Comparison of ENCODE assay signal across 19 cellular contexts in the genomic region with DNA sequence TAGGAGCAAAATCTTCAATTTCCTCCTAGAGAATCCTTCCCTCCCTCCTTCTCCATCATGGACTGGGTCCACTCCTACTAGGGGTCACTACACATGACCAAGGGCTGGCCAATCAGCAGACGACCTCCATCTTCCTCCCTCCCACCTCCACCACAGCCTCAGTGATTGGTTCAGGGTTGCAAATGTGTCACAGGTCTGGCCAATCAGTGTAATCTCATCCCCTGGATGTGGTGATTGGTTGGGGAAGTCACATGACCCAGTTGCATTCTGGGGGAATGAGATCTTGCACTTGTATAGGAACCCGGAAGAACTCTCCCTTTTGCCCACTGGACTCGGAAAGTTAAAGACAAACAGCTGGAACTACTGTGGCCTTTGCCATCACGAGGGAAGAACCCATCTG.
A peak's percentile ranks its signal among the peaks of the same experiment; 100 is the strongest.
DNase-seq lines count a peak whose midpoint lies in the region; ATAC-seq and TF ChIP-seq lines count a peak whose summit lies in the region.
"Had no signal": no experiment of that assay in that cellular context is flagged by ENCODE, and none has a peak within 500 bp of the region (broad histone marks: within the 10 kb centered on the region; RNA-seq: fewer than 3 reads in every experiment).

No MANE protein-coding gene starts in this region.

- H3K9me2 ChIP-seq in PC-9 (ENCODE audit: insufficient read depth) = no peaks in the 10 kb centered on the region
- H3K9me2 ChIP-seq: SK-N-SH had no signal

- H3K4ac ChIP-seq in mesendoderm (ENCODE audit: low read depth, low read length) = no peak overlapping the region

- in situ Hi-C loops in SK-MEL-5 (cut with HindIII; ENCODE audit: low pct_unique_long_range_greater_than_20kb, low sequenced_read_pairs) = no loop called here

- CTCF ChIA-PET in PC-9 (lab: Charles Lee) = no interaction called here

- H2AK5ac ChIP-seq in mesendoderm (ENCODE audit: low read length) = no peak overlapping the region

- H3K23ac ChIP-seq in mesendoderm (ENCODE audit: low read length) = no peak overlapping the region

- H3K79me1 ChIP-seq in mesendoderm (ENCODE audit: low read length) = no peaks in the 10 kb centered on the region

- no peak overlapping the region for H3K27ac ChIP-seq in mesendoderm (ENCODE audit: low read depth, low read length)
- no peak overlapping the region for H3K27ac ChIP-seq in PC-9

- no TSS peak for BruUV-seq in PC-9 (replicated peaks; lab: Mats Ljungman, UMichigan)

- H3K27me3 ChIP-seq in mesendoderm (ENCODE audit: insufficient read depth, low read length, poor library complexity) (no peaks in the 10 kb centered on the region), PC-9 (ENCODE audit: insufficient read depth, low read depth) (peaks cover 31% of the 10 kb centered on the region; the same call in 1 of the 2 replicates)

- ATAC-seq in GM21723 (IDR thresholded peaks at IDR 0.05; ENCODE audit: unreplicated experiment) = no peak
- ATAC-seq: PC-3 had no signal

- no peak overlapping the region for H3K56ac ChIP-seq in mesendoderm (ENCODE audit: low read length)

- no peak for TF ChIP-seq RAD21 in Ishikawa (IDR thresholded peaks at IDR 0.05; ENCODE audit: low read depth)

- TF ChIP-seq CTCF in PC-9 (conservative IDR thresholded peaks at IDR 0.05) = no peak

- H2AFZ ChIP-seq in PC-9 = no peak overlapping the region

- H2BK15ac ChIP-seq in mesendoderm (replicated peaks; ENCODE audit: low read depth) = no peak overlapping the region

- H3K18ac ChIP-seq in mesendoderm (ENCODE audit: low read length) = no peak overlapping the region

- no peak overlapping the region for H3K9ac ChIP-seq in mesendoderm (ENCODE audit: low read length)
- H3K9ac ChIP-seq: SK-N-SH had no signal

- H3K4me2 ChIP-seq in mesendoderm (ENCODE audit: low read length) (no peak overlapping the region), PC-9 (no peak overlapping the region)
- H3K4me2 ChIP-seq: SK-N-SH had no signal

- intact Hi-C loops in PC-9 (cut with micrococcal nuclease; ENCODE audit: unreplicated experiment) = no loop called here

- no peaks in the 10 kb centered on the region for H3F3A ChIP-seq in PC-9 (ENCODE audit: insufficient read depth, low read depth)

- no peak overlapping the region for H3K4me3 ChIP-seq in mesendoderm (ENCODE audit: low read length)
- no peak overlapping the region for H3K4me3 ChIP-seq in PC-9

- H4K8ac ChIP-seq in mesendoderm (ENCODE audit: low read depth, low read length) = no peak overlapping the region

- no peaks in the 10 kb centered on the region for H3K9me3 ChIP-seq in PC-9 (ENCODE audit: insufficient read depth, low read depth)
- H3K9me3 ChIP-seq: SK-N-SH had no signal

- no peak overlapping the region for H4K5ac ChIP-seq in mesendoderm (ENCODE audit: low read length)

- no peak overlapping the region for H2BK5ac ChIP-seq in mesendoderm (ENCODE audit: low read length)

- no CpG with 5 or more reads among the region's 4 CpGs for WGBS in mesendoderm (ENCODE audit: extremely low coverage, insufficient coverage, low lambda C conversion rate)

- no peaks in the 10 kb centered on the region for H4K20me1 ChIP-seq in PC-9 (ENCODE audit: insufficient read depth)

- POLR2A ChIA-PET in PC-9 (lab: Charles Lee; ENCODE audit: unreplicated experiment) = no interaction called here

- H3K79me2 ChIP-seq in mesendoderm (ENCODE audit: control insufficient read depth, insufficient read depth, low read length) (no peaks in the 10 kb centered on the region), PC-9 (ENCODE audit: low read depth) (no peaks in the 10 kb centered on the region)

- no peak overlapping the region for H2BK120ac ChIP-seq in mesendoderm (ENCODE audit: low read depth, low read length)

- TF ChIP-seq EP300 in Ishikawa (IDR thresholded peaks at IDR 0.05; ENCODE audit: borderline replicate concordance) = no peak

- peaks cover 1% of the 10 kb centered on the region for H3K4me1 ChIP-seq in mesendoderm (ENCODE audit: control insufficient read depth, low read depth, low read length)
- H3K4me1 ChIP-seq in PC-9 (replicated peaks; ENCODE audit: insufficient read depth) = no peaks in the 10 kb centered on the region

- DNase-seq in Daoy (ENCODE audit: low read depth) (peak; percentile 23), SK-MEL-5 (ENCODE audit: low read depth, low spot score) (peak; percentile 45), mesendoderm (peak; percentile 22), HT-29 (ENCODE audit: low spot score) (no peak), PC-9 (no peak), epidermal melanocyte (ENCODE audit: insufficient read length, low spot score) (no peak)
- DNase-seq: C1 segment of cervical spinal cord; CD8-positive, alpha-beta memory T cell; DND-41; NCI-H1417; NCI-H187; NCI-H2107; NCI-H2227 treated with DMSO at 0.1 percent for 48 hours; NCI-H510A treated with DMSO at 0.1 percent for 48 hours; NCI-H774; PC-3; SK-N-SH had no signal

- H3K36me3 ChIP-seq in mesendoderm (ENCODE audit: control insufficient read depth, insufficient read depth, low read length) = no peaks in the 10 kb centered on the region
- H3K36me3 ChIP-seq in PC-9 (ENCODE audit: low read depth) = no peaks in the 10 kb centered on the region

TF ChIP-seq in Ishikawa, 13 proteins besides CTCF, POLR2A, EP300 and RAD21:
- TF ChIP-seq YY1 (IDR thresholded peaks at IDR 0.05; ENCODE audit: low read depth) = no peak
- TF ChIP-seq USF1 (IDR thresholded peaks at IDR 0.05) = 0 out of 2 replicates have a peak, but pooled peaks have one; percentile 37
- no peak for TF ChIP-seq CEBPB (IDR thresholded peaks at IDR 0.05)

Comparison
In these comparisons a context has a peak if more than half of its experiments do, and no peak if none do; other contexts are left out.
1. DNase-seq: peak in Daoy (single experiment), SK-MEL-5 (single experiment) and mesendoderm (single experiment); none in HT-29 (single experiment), PC-9 (0 of 2) and epidermal melanocyte (single experiment).